ENCODE assay signal across 1 cellular context in genomic region chr1:117164209-117164608, GRCh38.
TF ChIP-seq lines count a peak whose summit lies in the region.

No MANE protein-coding gene starts in this region.

TF ChIP-seq in K562, 482 proteins besides CTCF, POLR2A, EP300 and RAD21:
- TF ChIP-seq SNRNP70 (optimal IDR thresholded peaks at IDR 0.05; ENCODE audit: low read depth, low read length) (no peak), RFX5 (IDR thresholded peaks at IDR 0.05; ENCODE audit: low read depth, low read length) (no peak), MAFF (IDR thresholded peaks at IDR 0.05; ENCODE audit: low read length) (no peak), CC2D1A (IDR thresholded peaks at IDR 0.05) (no peak), THRAP3 (IDR thresholded peaks at IDR 0.05; ENCODE audit: borderline replicate concordance) (no peak), NFIX (CRISPR knock-in tag; IDR thresholded peaks at IDR 0.05; ENCODE audit: low read depth) (no peak), EGR1 (conservative IDR thresholded peaks at IDR 0.05) (peak; percentile 31; the same call in 1 of the 2 replicates)
